In the genomic region with DNA sequence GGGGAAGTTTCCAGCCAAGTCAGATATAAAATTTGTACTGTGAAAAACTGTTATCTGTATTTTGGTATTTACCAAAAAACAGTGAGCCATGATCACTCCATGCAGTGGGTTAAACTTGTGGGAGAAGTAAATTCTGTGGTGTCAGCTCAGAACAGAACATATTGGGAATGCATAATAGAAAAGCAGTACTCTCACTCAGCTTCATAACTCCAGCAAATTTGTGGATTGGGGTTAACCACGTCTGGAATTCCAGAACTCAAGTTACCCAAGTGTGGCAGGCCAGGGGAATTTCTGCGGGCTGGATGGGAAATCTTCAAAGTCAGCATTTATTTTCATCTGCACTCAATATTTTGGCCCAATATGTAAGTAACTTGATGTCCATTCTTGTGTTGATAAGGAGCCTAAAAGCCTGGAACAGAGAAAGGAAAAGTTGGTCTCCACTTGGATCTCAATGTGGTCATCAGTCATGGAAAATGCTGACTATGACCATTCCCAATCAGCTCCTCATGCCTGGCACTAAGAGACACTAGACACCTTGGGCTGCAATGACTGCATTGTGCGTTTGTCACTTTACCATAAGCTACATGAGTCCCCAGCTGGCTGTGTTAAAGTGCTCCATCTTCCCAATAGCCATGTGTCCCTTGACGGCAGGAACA, we compare ENCODE assay signal across 11 cellular contexts. TPM values are rescaled to one million over a fixed set of nuclear protein-coding genes. Genes with fewer than 3 reads are reported as not detected.
DNase-seq lines count a peak whose midpoint lies in the region; ATAC-seq and TF ChIP-seq lines count a peak whose summit lies in the region.
"Had no signal": no experiment of that assay in that cellular context is flagged by ENCODE, and none has a peak within 500 bp of the region (broad histone marks: within the 10 kb centered on the region; RNA-seq: fewer than 3 reads in every experiment).

No MANE protein-coding gene starts in this region.

- H3K36me3 ChIP-seq in skeletal muscle tissue (ENCODE audit: control insufficient read depth in 3 of 3, insufficient read depth in 3 of 3, low read length in 3 of 3) = no peaks in the 10 kb centered on the region
- H3K36me3 ChIP-seq: esophagus squamous epithelium had no signal

- no peaks in the 10 kb centered on the region for H3K9me3 ChIP-seq in skeletal muscle tissue (ENCODE audit: control insufficient read depth in 3 of 3, low read length in 3 of 3)
- H3K9me3 ChIP-seq: esophagus squamous epithelium had no signal

- TF ChIP-seq CTCF in fibroblast of pulmonary artery (IDR thresholded peaks at IDR 0.05; ENCODE audit: low read length, missing control alignments) = no peak

- H3K27ac ChIP-seq in skeletal muscle tissue (ENCODE audit: low read depth, low read length) = peak overlapping the region; percentile 14
- H3K27ac ChIP-seq: esophagus squamous epithelium had no signal

- H3K4me3 ChIP-seq in fibroblast of pulmonary artery (replicated peaks; ENCODE audit: low read depth, low read length) (no peak overlapping the region), skeletal muscle tissue (ENCODE audit: low read length in 3 of 3) (no peak overlapping the region)
- H3K4me3 ChIP-seq: esophagus squamous epithelium had no signal

- peaks cover 25 to 39% (median 25%) of the 10 kb centered on the region in 3 donors for H3K4me1 ChIP-seq in skeletal muscle tissue (ENCODE audit: control insufficient read depth in 3 of 3, insufficient read depth in 3 of 3, low read length in 3 of 3)

- no peak overlapping the region for H3K9ac ChIP-seq in skeletal muscle tissue (ENCODE audit: low read depth in 1 of 3, low read length in 3 of 3)

- no peaks in the 10 kb centered on the region for H3K27me3 ChIP-seq in skeletal muscle tissue (ENCODE audit: control insufficient read depth in 3 of 3, insufficient read depth in 3 of 3, low read length in 3 of 3)
- H3K27me3 ChIP-seq: esophagus squamous epithelium had no signal

- DNase-seq in EH (ENCODE audit: low read depth) = peak; percentile 82
- DNase-seq in SW480 (ENCODE audit: low spot score) = peak; percentile 66
- peak; percentile 70 for DNase-seq in fibroblast of pulmonary artery (ENCODE audit: low read depth)
- no peak for DNase-seq in NCI-H1105 treated with DMSO at 0.1 percent for 48 hours (lab: John Stamatoyannopoulos, UW)
- no peak for DNase-seq in NCI-H1092 treated with DMSO at 0.1 percent for 48 hours (lab: John Stamatoyannopoulos, UW)
- DNase-seq: activated CD4-positive, alpha-beta T cell treated with anti-CD3 and anti-CD28 coated beads for 48 hours; esophagus squamous epithelium; T-cell had no signal

- ATAC-seq in esophagus mucosa (no peak), HG02870 (IDR thresholded peaks at IDR 0.05; ENCODE audit: unreplicated experiment) (no peak)
- ATAC-seq: T-cell had no signal

RNA-seq across cellular contexts. Expression of gene ENAH, which starts 39.1 kb away (rescaled TPM):
- total RNA-seq in skeletal muscle tissue = 38.6 TPM
- total RNA-seq in esophagus mucosa = 41.0 TPM

Comparison
In these comparisons a context has a peak if more than half of its experiments do, and no peak if none do; other contexts are left out.
1. DNase-seq: peak in EH (single experiment), SW480 (single experiment) and fibroblast of pulmonary artery (single experiment); none in NCI-H1105 treated with DMSO at 0.1 percent for 48 hours (single experiment) and NCI-H1092 treated with DMSO at 0.1 percent for 48 hours (single experiment).